ENCODE assay signal across 30 cellular contexts in the genomic region with DNA sequence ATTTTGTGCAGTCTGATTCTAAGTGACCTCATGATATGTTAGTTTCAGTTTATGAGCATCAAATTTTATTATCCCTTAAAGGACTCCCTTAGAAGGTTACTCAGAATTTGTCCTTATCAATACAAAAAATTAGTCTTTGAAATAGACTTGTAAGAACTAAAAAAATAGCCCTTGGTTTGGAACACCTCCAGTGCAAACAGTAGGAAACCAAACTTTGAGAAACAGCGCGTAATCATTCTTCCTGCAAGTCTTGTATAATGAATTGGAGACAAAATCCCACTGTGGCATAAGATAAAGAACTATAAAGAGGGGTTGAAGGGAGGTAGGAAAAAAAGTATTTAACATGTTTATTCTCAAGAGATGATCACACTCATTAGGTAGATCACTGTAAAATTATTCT. TPM values are rescaled to one million over a fixed set of nuclear protein-coding genes. Genes with fewer than 3 reads are reported as not detected.
"Had no signal": no experiment of that assay in that cellular context is flagged by ENCODE, and none has a peak within 500 bp of the region (broad histone marks: within the 10 kb centered on the region; RNA-seq: fewer than 3 reads in every experiment).

No MANE protein-coding gene starts in this region.

- DNase-seq: activated B cell treated with CpG ODN at 0.5 μM for 24 hours; activated CD4-positive, alpha-beta T cell treated with anti-CD3 and anti-CD28 coated beads for 48 hours; activated CD4-positive, alpha-beta T cell treated with anti-CD3 and anti-CD28 coated beads, Interleukin-2, amount 50 U/mL, for 1 hour; activated CD4-positive, alpha-beta T cell treated with anti-CD3 and anti-CD28 coated beads, Interleukin-2, amount 50 U/mL, for 48 hours; activated CD8-positive, alpha-beta memory T cell treated with anti-CD3 and anti-CD28 coated beads for 24 hours; activated CD8-positive, alpha-beta T cell treated with anti-CD3 and anti-CD28 coated beads for 36 hours; activated gamma-delta T cell; activated naive CD4-positive, alpha-beta T cell; activated naive CD4-positive, alpha-beta T cell treated with anti-CD3 and anti-CD28 coated beads, Interleukin-2, amount 10 ng/mL, durations not matched to agents 7 days and 5 days; activated naive CD8-positive, alpha-beta T cell treated with anti-CD3 and anti-CD28 coated beads, Interleukin-2, amount 10 ng/mL, durations not matched to agents 7 days and 5 days; activated T-cell treated with anti-CD3 and anti-CD28 coated beads, Interleukin-2, amount 50 U/mL, for 1 hour; activated T-cell treated with anti-CD3 and anti-CD28 coated beads, Interleukin-2, amount 50 U/mL, for 48 hours; brain microvascular endothelial cell; cortex of kidney; effector CD8-positive, alpha-beta T cell; foreskin fibroblast; head of caudate nucleus; T-helper 1 cell; T-helper 17 cell; T1000; WERI-Rb-1 had no signal

- H3K27me3 ChIP-seq: ascending aorta, brain microvascular endothelial cell had no signal

- H3K27ac Mint-ChIP-seq: activated B cell treated with CpG ODN at 0.5 μM for 24 hours; activated CD8-positive, alpha-beta T cell treated with anti-CD3 and anti-CD28 coated beads for 36 hours; activated naive CD4-positive, alpha-beta T cell treated with anti-CD3 and anti-CD28 coated beads, Interleukin-2, amount 10 ng/mL, durations not matched to agents 7 days and 5 days; activated naive CD4-positive, alpha-beta T cell treated with anti-CD3 and anti-CD28 coated beads, Interleukin-2, amount 50 U/mL, for 72 hours; activated naive CD8-positive, alpha-beta T cell treated with anti-CD3 and anti-CD28 coated beads, Interleukin-2, amount 10 ng/mL, durations not matched to agents 7 days and 5 days; T-helper 17 cell; T-helper 2 cell treated with Interferon-gamma antibody and Interleukin-4, amounts not matched to agents 5 μg/mL and 100 μg/mL, for 36 hours had no signal

- H3K4me3 Mint-ChIP-seq: activated B cell treated with CpG ODN at 0.5 μM for 24 hours; activated CD8-positive, alpha-beta T cell treated with anti-CD3 and anti-CD28 coated beads for 36 hours; activated naive CD4-positive, alpha-beta T cell treated with anti-CD3 and anti-CD28 coated beads, Interleukin-2, amount 10 ng/mL, durations not matched to agents 7 days and 5 days; activated naive CD8-positive, alpha-beta T cell treated with anti-CD3 and anti-CD28 coated beads, Interleukin-2, amount 10 ng/mL, durations not matched to agents 7 days and 5 days; central memory CD8-positive, alpha-beta T cell; T-helper 17 cell; T-helper 2 cell treated with Interferon-gamma antibody and Interleukin-4, amounts not matched to agents 5 μg/mL and 100 μg/mL, for 36 hours had no signal

- H3K36me3 ChIP-seq: ascending aorta, brain microvascular endothelial cell, WERI-Rb-1 had no signal

- H3K9me3 Mint-ChIP-seq: activated CD8-positive, alpha-beta T cell treated with anti-CD3 and anti-CD28 coated beads for 36 hours; activated naive CD4-positive, alpha-beta T cell treated with anti-CD3 and anti-CD28 coated beads, Interleukin-2, amount 10 ng/mL, durations not matched to agents 7 days and 5 days; activated naive CD8-positive, alpha-beta T cell treated with anti-CD3 and anti-CD28 coated beads, Interleukin-2, amount 10 ng/mL, durations not matched to agents 7 days and 5 days; central memory CD8-positive, alpha-beta T cell; T-helper 2 cell treated with Interferon-gamma antibody and Interleukin-4, amounts not matched to agents 5 μg/mL and 100 μg/mL, for 36 hours had no signal

- H3K9me3 ChIP-seq: ascending aorta had no signal

- FAIRE-seq: bronchial epithelial cell, endometrium, frontal cortex had no signal

- H3K4me3 ChIP-seq: ascending aorta had no signal

- H3K36me3 Mint-ChIP-seq: activated naive CD4-positive, alpha-beta T cell treated with anti-CD3 and anti-CD28 coated beads, Interleukin-2, amount 10 ng/mL, durations not matched to agents 7 days and 5 days; activated naive CD8-positive, alpha-beta T cell treated with anti-CD3 and anti-CD28 coated beads, Interleukin-2, amount 10 ng/mL, durations not matched to agents 7 days and 5 days had no signal

- H3K4me1 ChIP-seq: ascending aorta had no signal

- ATAC-seq: activated CD4-positive, CD25-positive, alpha-beta regulatory T cell treated with anti-CD3 and anti-CD28 coated beads, Interleukin-2, amount 50 U/mL, for 24 hours; activated CD8-positive, alpha-beta T cell treated with anti-CD3 and anti-CD28 coated beads for 36 hours; activated naive CD4-positive, alpha-beta T cell treated with anti-CD3 and anti-CD28 coated beads, Interleukin-2, amount 50 U/mL, for 72 hours; esophagus mucosa; T-helper 17 cell had no signal

- H3K27ac ChIP-seq: ascending aorta, brain microvascular endothelial cell, WERI-Rb-1 had no signal

- H3K4me1 Mint-ChIP-seq: activated B cell treated with CpG ODN at 0.5 μM for 24 hours; activated naive CD4-positive, alpha-beta T cell treated with anti-CD3 and anti-CD28 coated beads, Interleukin-2, amount 10 ng/mL, durations not matched to agents 7 days and 5 days; activated naive CD8-positive, alpha-beta T cell treated with anti-CD3 and anti-CD28 coated beads, Interleukin-2, amount 10 ng/mL, durations not matched to agents 7 days and 5 days; central memory CD8-positive, alpha-beta T cell; T-helper 17 cell had no signal

RNA-seq across cellular contexts. Expression of gene KBTBD3, which starts 44.3 kb away (rescaled TPM):
- total RNA-seq: ascending aorta had no signal
